8 cellular contexts compared by ENCODE assay signal in the genomic region with DNA sequence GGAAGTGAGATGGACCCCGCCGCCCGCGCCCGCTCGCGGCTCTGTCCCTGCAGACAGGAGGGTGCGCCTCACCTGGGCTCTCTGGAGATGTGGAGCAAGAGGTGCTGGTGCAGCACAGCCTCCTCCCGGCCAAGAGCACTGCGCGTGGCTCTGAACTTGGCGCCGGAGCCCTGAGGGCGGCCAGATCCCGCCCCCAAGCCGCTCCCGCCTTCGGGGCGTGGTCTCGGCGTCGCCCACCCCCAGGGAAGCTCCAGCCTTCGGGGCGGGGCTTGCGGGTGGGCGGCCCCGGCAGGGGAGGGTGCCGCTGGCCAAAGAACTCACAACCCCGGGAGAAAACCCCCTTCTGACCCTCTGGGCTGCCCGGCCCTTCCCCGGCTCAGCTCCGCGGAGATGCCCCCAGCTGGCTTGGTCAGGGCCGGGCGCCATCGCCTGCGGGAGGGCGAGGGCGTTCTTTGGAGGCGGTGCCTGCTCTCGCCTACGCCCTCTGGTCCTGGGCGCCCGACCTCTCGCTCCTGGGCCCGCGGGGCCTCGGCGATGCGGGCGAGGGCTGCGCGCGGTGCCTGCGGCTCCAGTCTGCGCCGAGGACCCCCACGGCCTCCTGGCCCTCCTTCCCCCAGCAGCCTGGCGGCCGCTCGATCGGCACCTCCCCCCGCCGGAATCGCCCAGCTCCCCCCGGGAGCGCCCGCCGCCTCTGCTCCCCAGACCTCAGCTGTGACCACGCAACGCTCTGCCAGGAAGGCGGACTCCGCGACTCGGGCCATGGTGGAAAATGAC. TPM values are rescaled to one million over a fixed set of nuclear protein-coding genes. Genes with fewer than 3 reads are reported as not detected.
DNase-seq lines count a peak whose midpoint lies in the region; ATAC-seq and TF ChIP-seq lines count a peak whose summit lies in the region.

Gene ZNF488, minus strand, starts transcription at position 146 of the 774 bp plus-strand sequence. CDS start 15,464 bp downstream, outside the sequence.

- H3K27me3 ChIP-seq in neural cell (ENCODE audit: insufficient read depth, low read depth, low read length), result peaks cover 6% of the 10 kb centered on the region

- H3K9me3 ChIP-seq in neural cell (ENCODE audit: low read length), result no peaks in the 10 kb centered on the region

- no peaks in the 10 kb centered on the region for H3K36me3 ChIP-seq in neural cell (ENCODE audit: insufficient read depth, low read length)

- TF ChIP-seq CTCF in fibroblast of villous mesenchyme (IDR thresholded peaks at IDR 0.05; ENCODE audit: insufficient read depth, low read depth, low read length) (no peak), neural cell (IDR thresholded peaks at IDR 0.05; ENCODE audit: poor library complexity, severe bottlenecking) (peak; percentile 19)

- peak within 1 kb of the TSS; percentile 66 for H3K9ac ChIP-seq in neural cell (ENCODE audit: low read length)

- ATAC-seq in GM21737 (IDR thresholded peaks at IDR 0.05; ENCODE audit: unreplicated experiment), result peak; percentile 75
- peak; percentile 92 for ATAC-seq in stimulated activated naive CD8-positive, alpha-beta T cell treated with anti-CD3 and anti-CD28 coated beads, Interleukin-15, Interleukin-2, amounts not matched to agents 100 U/mL and 50 U/mL, for 24 hours

- in situ Hi-C loops in KBM-7 (cut with MboI; ENCODE audit: low pct_unique_long_range_greater_than_20kb, low sequenced_read_pairs), result loop anchor here (5.0 to 10.0 kb wide), 2 partner anchors 1100 to 1277 kb away; partner anchors contain the start of gene ANTXRL

- no peaks in the 10 kb centered on the region for H3K79me2 ChIP-seq in neural cell (replicated peaks; ENCODE audit: insufficient read depth, low read length)

- DNase-seq in DMS153 (lab: John Stamatoyannopoulos, UW), result peak; percentile 71
- DNase-seq in KBM-7, result peak; percentile 83
- peak; percentile 47 to 73 for DNase-seq in SHP77 (lab: John Stamatoyannopoulos, UW)
- DNase-seq in activated gamma-delta T cell (lab: John Stamatoyannopoulos, UW), result peak; percentile 40
- DNase-seq in fibroblast of villous mesenchyme (ENCODE audit: low read depth), result peak; percentile 84
- DNase-seq in stimulated activated naive CD8-positive, alpha-beta T cell treated with anti-CD3 and anti-CD28 coated beads, Interleukin-15, Interleukin-2, amounts not matched to agents 100 U/mL and 50 U/mL, for 24 hours, result peak; percentile 83

- TF ChIP-seq RAD21 in neural cell (conservative IDR thresholded peaks at IDR 0.05), result no peak

- no peaks in the 10 kb centered on the region for H3F3A ChIP-seq in neural cell (ENCODE audit: insufficient read depth, low read length, poor library complexity, severe bottlenecking)

- peak within 1 kb of the TSS; percentile 79 for H3K4me2 ChIP-seq in neural cell (ENCODE audit: low read length)

- H4K20me1 ChIP-seq in neural cell (ENCODE audit: insufficient read depth), result no peaks in the 10 kb centered on the region

- TF ChIP-seq EP300 in neural cell (conservative IDR thresholded peaks at IDR 0.05; ENCODE audit: poor library complexity, severe bottlenecking), result no peak

- peak within 1 kb of the TSS; percentile 80 for H2AFZ ChIP-seq in neural cell (ENCODE audit: low read depth, low read length)

- peak within 1 kb of the TSS; percentile 69 for H3K4me3 ChIP-seq in fibroblast of villous mesenchyme (ENCODE audit: low read depth, low read length)
- H3K4me3 ChIP-seq in neural cell (ENCODE audit: low read length), result peak within 1 kb of the TSS; percentile 87

- H3K27ac ChIP-seq in neural cell (ENCODE audit: low read length), result no peak within 1 kb of the TSS

- H3K9me2 ChIP-seq in neural cell (ENCODE audit: insufficient read depth, low read length), result no peaks in the 10 kb centered on the region

TF ChIP-seq in neural cell, 6 proteins besides CTCF, POLR2A, EP300 and RAD21:
- TF ChIP-seq POLR2AphosphoS5 (IDR thresholded peaks at IDR 0.05) (peak; percentile 6), TAF1 (IDR thresholded peaks at IDR 0.05; ENCODE audit: low read depth) (no peak), EZH2 (IDR thresholded peaks at IDR 0.05; ENCODE audit: borderline replicate concordance, insufficient read depth, low read length, poor library complexity, severe bottlenecking) (no peak), SMC3 (conservative IDR thresholded peaks at IDR 0.05; ENCODE audit: poor library complexity) (no peak), MXI1 (conservative IDR thresholded peaks at IDR 0.05; ENCODE audit: poor library complexity, severe bottlenecking) (peak; percentile 65)
- TF ChIP-seq, protein P1, sequence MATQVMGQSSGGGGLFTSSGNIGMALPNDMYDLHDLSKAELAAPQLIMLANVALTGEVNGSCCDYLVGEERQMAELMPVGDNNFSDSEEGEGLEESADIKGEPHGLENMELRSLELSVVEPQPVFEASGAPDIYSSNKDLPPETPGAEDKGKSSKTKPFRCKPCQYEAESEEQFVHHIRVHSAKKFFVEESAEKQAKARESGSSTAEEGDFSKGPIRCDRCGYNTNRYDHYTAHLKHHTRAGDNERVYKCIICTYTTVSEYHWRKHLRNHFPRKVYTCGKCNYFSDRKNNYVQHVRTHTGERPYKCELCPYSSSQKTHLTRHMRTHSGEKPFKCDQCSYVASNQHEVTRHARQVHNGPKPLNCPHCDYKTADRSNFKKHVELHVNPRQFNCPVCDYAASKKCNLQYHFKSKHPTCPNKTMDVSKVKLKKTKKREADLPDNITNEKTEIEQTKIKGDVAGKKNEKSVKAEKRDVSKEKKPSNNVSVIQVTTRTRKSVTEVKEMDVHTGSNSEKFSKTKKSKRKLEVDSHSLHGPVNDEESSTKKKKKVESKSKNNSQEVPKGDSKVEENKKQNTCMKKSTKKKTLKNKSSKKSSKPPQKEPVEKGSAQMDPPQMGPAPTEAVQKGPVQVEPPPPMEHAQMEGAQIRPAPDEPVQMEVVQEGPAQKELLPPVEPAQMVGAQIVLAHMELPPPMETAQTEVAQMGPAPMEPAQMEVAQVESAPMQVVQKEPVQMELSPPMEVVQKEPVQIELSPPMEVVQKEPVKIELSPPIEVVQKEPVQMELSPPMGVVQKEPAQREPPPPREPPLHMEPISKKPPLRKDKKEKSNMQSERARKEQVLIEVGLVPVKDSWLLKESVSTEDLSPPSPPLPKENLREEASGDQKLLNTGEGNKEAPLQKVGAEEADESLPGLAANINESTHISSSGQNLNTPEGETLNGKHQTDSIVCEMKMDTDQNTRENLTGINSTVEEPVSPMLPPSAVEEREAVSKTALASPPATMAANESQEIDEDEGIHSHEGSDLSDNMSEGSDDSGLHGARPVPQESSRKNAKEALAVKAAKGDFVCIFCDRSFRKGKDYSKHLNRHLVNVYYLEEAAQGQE (IDR thresholded peaks at IDR 0.05; ENCODE audit: borderline replicate concordance), result no peak

RNA-seq across cellular contexts. Expression of gene ZNF488, which starts in this region (rescaled TPM):
- under 0.01 TPM in 1 of 2 replicates, not detected in the other for total RNA-seq in fibroblast of villous mesenchyme
- polyA plus RNA-seq in neural cell, result 0.85 and 1.2 TPM in 2 replicates
- polyA minus RNA-seq in neural cell, result 0.97 and 1.5 TPM in 2 replicates

Comparison
In these comparisons a context has a peak if more than half of its experiments do, and no peak if none do; other contexts are left out.
1. Peak in DNase-seq and H3K4me3 ChIP-seq in fibroblast of villous mesenchyme; RNA of the gene not detected or under 1 TPM.